In genomic region chr20:38260025-38260377, GRCh38 we compare ENCODE assay signal across 12 cellular contexts. TPM values are rescaled to one million over a fixed set of nuclear protein-coding genes. Genes with fewer than 3 reads are reported as not detected.
DNase-seq lines count a peak whose midpoint lies in the region; ATAC-seq, FAIRE-seq and TF ChIP-seq lines count a peak whose summit lies in the region.
"Had no signal": no experiment of that assay in that cellular context is flagged by ENCODE, and none has a peak within 500 bp of the region (broad histone marks: within the 10 kb centered on the region; RNA-seq: fewer than 3 reads in every experiment).

No MANE protein-coding gene starts in this region.

- H3K4me3 ChIP-seq in adipocyte (ENCODE audit: low read length): peak overlapping the region; percentile 73
- peak overlapping the region; percentile 22 to 62 (median 56) for H3K4me3 ChIP-seq in heart right ventricle

- H3K4me3 Mint-ChIP-seq in osteocyte (ENCODE audit: unreplicated experiment): peak overlapping the region; percentile 83
- H3K4me3 Mint-ChIP-seq: activated naive CD4-positive, alpha-beta T cell treated with anti-CD3 and anti-CD28 coated beads, Interleukin-2, amount 10 ng/mL, durations not matched to agents 7 days and 5 days had no signal

- no peaks in the 10 kb centered on the region for H3K27me3 ChIP-seq in adipocyte (replicated peaks; ENCODE audit: control insufficient read depth, insufficient read depth, low read length)
- H3K27me3 ChIP-seq in heart right ventricle: peaks cover 0 to 39% (median 27%) of the 10 kb centered on the region in 7 donors

- no peaks in the 10 kb centered on the region for H3K27me3 Mint-ChIP-seq in osteocyte (ENCODE audit: unreplicated experiment)

- H3K36me3 ChIP-seq in adipocyte (ENCODE audit: control insufficient read depth, insufficient read depth, low read length, severe bottlenecking) (no peaks in the 10 kb centered on the region), heart right ventricle (no peaks in the 10 kb centered on the region)

- H3K9me3 ChIP-seq in adipocyte (ENCODE audit: control insufficient read depth, low read length) (no peaks in the 10 kb centered on the region), heart right ventricle (no peaks in the 10 kb centered on the region)

- peaks cover 62% of the 10 kb centered on the region for H3K4me1 Mint-ChIP-seq in osteocyte (ENCODE audit: unreplicated experiment)
- H3K4me1 Mint-ChIP-seq: activated naive CD4-positive, alpha-beta T cell treated with anti-CD3 and anti-CD28 coated beads, Interleukin-2, amount 10 ng/mL, durations not matched to agents 7 days and 5 days had no signal

- peaks cover 22% of the 10 kb centered on the region for H3K36me3 Mint-ChIP-seq in osteocyte (ENCODE audit: unreplicated experiment)
- H3K36me3 Mint-ChIP-seq: activated naive CD4-positive, alpha-beta T cell treated with anti-CD3 and anti-CD28 coated beads, Interleukin-2, amount 10 ng/mL, durations not matched to agents 7 days and 5 days had no signal

- no peak for TF ChIP-seq POLR2A in H54 (IDR thresholded peaks at IDR 0.05; ENCODE audit: low read depth, low read length)

- peak overlapping the region; percentile 72 for H3K9ac ChIP-seq in adipocyte (ENCODE audit: low read length)

- WGBS in heart right ventricle, 2 donors: 12 to 20% methylated on average over 5 of the region's 5 CpGs

- peak; percentile 22 for DNase-seq in AG08396 (ENCODE audit: low spot score)
- peak; percentile 44 for DNase-seq in adipocyte (ENCODE audit: low read depth)
- no peak for DNase-seq in heart right ventricle
- DNase-seq in osteocyte (ENCODE audit: extremely low spot score, unreplicated experiment): no peak
- no peak for DNase-seq in activated CD4-positive, CD25-positive, alpha-beta regulatory T cell (lab: John Stamatoyannopoulos, UW)
- no peak for DNase-seq in H54 (ENCODE audit: insufficient read length, low spot score)
- DNase-seq in NCI-H1417 (lab: John Stamatoyannopoulos, UW): no peak
- DNase-seq: activated naive CD4-positive, alpha-beta T cell treated with anti-CD3 and anti-CD28 coated beads, Interleukin-2, amount 10 ng/mL, durations not matched to agents 7 days and 5 days; NCI-H748 treated with DMSO at 0.1 percent for 48 hours; stimulated activated naive CD4-positive, alpha-beta T cell treated with Interleukin-2 at 50 U/mL for 16 hours had no signal

- FAIRE-seq in H54 (lab: Jason Lieb, UNC): no peak

- no peak for TF ChIP-seq CTCF in heart right ventricle (IDR thresholded peaks at IDR 0.05)
- no peak for TF ChIP-seq CTCF in osteocyte (IDR thresholded peaks at IDR 0.05)

- peak overlapping the region; percentile 65 to 91 (median 82) for H3K27ac ChIP-seq in heart right ventricle

- ATAC-seq in heart right ventricle: peak in 7 of 8 donors; percentile 3 to 40 (median 13)
- no peak for ATAC-seq in GM18909 (IDR thresholded peaks at IDR 0.05; ENCODE audit: poor library complexity, unreplicated experiment)

- peaks cover 8% of the 10 kb centered on the region for H3K9me3 Mint-ChIP-seq in osteocyte (ENCODE audit: unreplicated experiment)
- H3K9me3 Mint-ChIP-seq: activated naive CD4-positive, alpha-beta T cell treated with anti-CD3 and anti-CD28 coated beads, Interleukin-2, amount 10 ng/mL, durations not matched to agents 7 days and 5 days had no signal

- H3K4me1 ChIP-seq in adipocyte (ENCODE audit: control insufficient read depth, insufficient read depth, low read length) (peaks cover 21% of the 10 kb centered on the region), heart right ventricle (peaks cover 0 to 21% (median 4%) of the 10 kb centered on the region in 9 donors)

- intact Hi-C loops in heart right ventricle (cut with DNase I): no loop called here

- H3K27ac Mint-ChIP-seq in osteocyte (ENCODE audit: unreplicated experiment): peak overlapping the region; percentile 87
- H3K27ac Mint-ChIP-seq: activated naive CD4-positive, alpha-beta T cell treated with anti-CD3 and anti-CD28 coated beads, Interleukin-2, amount 10 ng/mL, durations not matched to agents 7 days and 5 days had no signal

RNA-seq across cellular contexts. Expression of gene KIAA1755, which starts 0.5 kb away (rescaled TPM):
- total RNA-seq in heart right ventricle: 1 to 10 TPM; 2.7 to 7.7 (median 5.2) TPM
- polyA plus RNA-seq in heart right ventricle: 1 to 10 TPM; 2.9 to 6.2 TPM
- 50.2 and 60.6 TPM in 2 replicates for total RNA-seq in osteocyte

RNA-seq across cellular contexts. Expression of gene BPI, which starts 44.0 kb away (rescaled TPM):
- total RNA-seq in heart right ventricle (1 to 10 TPM in 1 of 10 donors, under 1 TPM in 3, not detected in 6; 0.15 to 1.6 (median 0.18) TPM), osteocyte (7.7 and 8.5 TPM in 2 replicates)
- under 1 TPM in 1 of 2 donors, not detected in 1; 0.01 TPM for polyA plus RNA-seq in heart right ventricle
- total RNA-seq: glomerular endothelial cell had no signal

Comparison
In these comparisons a context has a peak if more than half of its experiments do, and no peak if none do; other contexts are left out.
1. DNase-seq: peak in AG08396 (single experiment) and adipocyte (single experiment); none in heart right ventricle (0 of 2), osteocyte (single experiment), activated CD4-positive, CD25-positive, alpha-beta regulatory T cell (0 of 4), H54 (single experiment) and NCI-H1417 (0 of 3).